Comparison of ENCODE assay signal across 19 cellular contexts in genomic region chr1:15954316-15954715, GRCh38. TPM values are rescaled to one million over a fixed set of nuclear protein-coding genes. Genes with fewer than 3 reads are reported as not detected.
A peak's percentile ranks its signal among the peaks of the same experiment; 100 is the strongest.
DNase-seq lines count a peak whose midpoint lies in the region; TF ChIP-seq lines count a peak whose summit lies in the region.
"Had no signal": no experiment of that assay in that cellular context is flagged by ENCODE, and none has a peak within 500 bp of the region (broad histone marks: within the 10 kb centered on the region; RNA-seq: fewer than 3 reads in every experiment).

No MANE protein-coding gene starts in this region.

- TF ChIP-seq EP300 in stomach (IDR thresholded peaks at IDR 0.05), result no peak

- intact Hi-C loops in activated CD4-positive, alpha-beta memory T cell treated with anti-CD3 and anti-CD28 coated beads for 36 hours (cut with micrococcal nuclease), result no loop called here
- intact Hi-C loops in activated T-helper 1 cell treated with anti-CD3 and anti-CD28 coated beads, Interleukin-12 subunit alpha, Interleukin-12 subunit beta, Interleukin-2, Interleukin-4 antibody, amounts not matched to agents 30 ng/mL and 10 ng/mL and 1 ng/mL, durations not matched to agents 14 hours and 24 hours and 36 hours (cut with micrococcal nuclease), result no loop called here
- intact Hi-C loops in stomach (cut with DNase I; ENCODE audit: low total_unique reads), result no loop called here

- H2AFZ ChIP-seq in fibroblast of lung (ENCODE audit: low read length), result no peak overlapping the region

- peak overlapping the region; percentile 57 for H3K27ac Mint-ChIP-seq in activated CD4-positive, alpha-beta memory T cell treated with anti-CD3 and anti-CD28 coated beads for 36 hours
- no peak overlapping the region for H3K27ac Mint-ChIP-seq in activated CD4-positive, alpha-beta memory T cell treated with anti-CD3 and anti-CD28 coated beads, Interleukin-2, amount 10 ng/mL, durations not matched to agents 7 days and 5 days
- H3K27ac Mint-ChIP-seq in activated T-helper 1 cell treated with anti-CD3 and anti-CD28 coated beads, Interleukin-12 subunit alpha, Interleukin-12 subunit beta, Interleukin-2, Interleukin-4 antibody, amounts not matched to agents 30 ng/mL and 10 ng/mL and 1 ng/mL, durations not matched to agents 14 hours and 24 hours and 36 hours, result peak overlapping the region; percentile 67

- H3K4me3 ChIP-seq in fibroblast of lung (replicated peaks in 1 of 4; ENCODE audit: control extremely low read depth in 1 of 4, insufficient read depth in 1 of 4, low read depth in 3 of 4, low read length in 4 of 4), result no peak overlapping the region
- H3K4me3 ChIP-seq in stomach, result no peak overlapping the region
- no peak overlapping the region for H3K4me3 ChIP-seq in BE2C (ENCODE audit: low read depth, low read length)
- H3K4me3 ChIP-seq: HAP-1, heart left ventricle, right atrium auricular region had no signal

- TF ChIP-seq CTCF in fibroblast of lung (conservative IDR thresholded peaks at IDR 0.05 in 1 of 2, IDR thresholded peaks at IDR 0.05 in 1 of 2; ENCODE audit: low read depth in 1 of 2, low read length in 2 of 2) (no peak), stomach (IDR thresholded peaks at IDR 0.05) (no peak), BE2C (IDR thresholded peaks at IDR 0.05; ENCODE audit: low read depth, low read length) (no peak)

- CTCF ChIA-PET in activated CD4-positive, alpha-beta memory T cell treated with anti-CD3 and anti-CD28 coated beads for 36 hours (lab: Charles Lee), result interaction anchor here (0.7 kb wide), 1 partner anchor 40 kb away, joined by 3 read pairs; no protein-coding TSS in a partner anchor
- CTCF ChIA-PET in activated CD4-positive, alpha-beta memory T cell treated with anti-CD3 and anti-CD28 coated beads, Interleukin-2, amount 10 ng/mL, durations not matched to agents 7 days and 5 days (lab: Charles Lee), result no interaction called here

- H3K9me3 Mint-ChIP-seq in activated CD4-positive, alpha-beta memory T cell treated with anti-CD3 and anti-CD28 coated beads for 36 hours, result no peaks in the 10 kb centered on the region
- no peaks in the 10 kb centered on the region for H3K9me3 Mint-ChIP-seq in activated CD4-positive, alpha-beta memory T cell treated with anti-CD3 and anti-CD28 coated beads, Interleukin-2, amount 10 ng/mL, durations not matched to agents 7 days and 5 days
- no peaks in the 10 kb centered on the region for H3K9me3 Mint-ChIP-seq in activated T-helper 1 cell treated with anti-CD3 and anti-CD28 coated beads, Interleukin-12 subunit alpha, Interleukin-12 subunit beta, Interleukin-2, Interleukin-4 antibody, amounts not matched to agents 30 ng/mL and 10 ng/mL and 1 ng/mL, durations not matched to agents 14 hours and 24 hours and 36 hours
- H3K9me3 Mint-ChIP-seq: nephron, T-cell had no signal

- peaks cover 87% of the 10 kb centered on the region for H3K4me1 Mint-ChIP-seq in activated CD4-positive, alpha-beta memory T cell treated with anti-CD3 and anti-CD28 coated beads for 36 hours (ENCODE audit: low read depth)
- H3K4me1 Mint-ChIP-seq in activated CD4-positive, alpha-beta memory T cell treated with anti-CD3 and anti-CD28 coated beads, Interleukin-2, amount 10 ng/mL, durations not matched to agents 7 days and 5 days, result peaks cover 74% of the 10 kb centered on the region
- H3K4me1 Mint-ChIP-seq in activated T-helper 1 cell treated with anti-CD3 and anti-CD28 coated beads, Interleukin-12 subunit alpha, Interleukin-12 subunit beta, Interleukin-2, Interleukin-4 antibody, amounts not matched to agents 30 ng/mL and 10 ng/mL and 1 ng/mL, durations not matched to agents 14 hours and 24 hours and 36 hours (ENCODE audit: low read depth), result peaks cover 96% of the 10 kb centered on the region

- DNase-seq in activated CD4-positive, alpha-beta memory T cell treated with anti-CD3 and anti-CD28 coated beads for 36 hours, result no peak
- no peak for DNase-seq in activated CD4-positive, alpha-beta memory T cell treated with anti-CD3 and anti-CD28 coated beads, Interleukin-2, amount 10 ng/mL, durations not matched to agents 7 days and 5 days
- DNase-seq in activated T-helper 1 cell treated with anti-CD3 and anti-CD28 coated beads, Interleukin-12 subunit alpha, Interleukin-12 subunit beta, Interleukin-2, Interleukin-4 antibody, amounts not matched to agents 30 ng/mL and 10 ng/mL and 1 ng/mL, durations not matched to agents 14 hours and 24 hours and 36 hours (ENCODE audit: low spot score), result no peak
- DNase-seq in fibroblast of lung (ENCODE audit: low read depth in 2 of 2) (no peak), stomach (no peak), ecto neural progenitor cell (ENCODE audit: low spot score) (no peak), BE2C (no peak), NCI-H1417 (lab: John Stamatoyannopoulos, UW) (no peak)
- DNase-seq: activated CD4-positive, alpha-beta T cell treated with anti-CD3 and anti-CD28 coated beads for 36 hours; heart left ventricle; left colon; NCI-H1930; NCI-H526 treated with DMSO at 0.1 percent for 48 hours; stimulated activated CD4-positive, alpha-beta T cell treated with anti-CD3 and anti-CD28 coated beads, Interleukin-2, amount 100 ng/mL, for 48 hours; T-cell had no signal

- H3K4me1 ChIP-seq in fibroblast of lung (ENCODE audit: control insufficient read depth, extremely low read depth, insufficient read depth, low read length), result peaks cover 64% of the 10 kb centered on the region
- peaks cover 46 to 89% (median 67%) of the 10 kb centered on the region in 4 donors for H3K4me1 ChIP-seq in stomach
- peaks cover 32% of the 10 kb centered on the region for H3K4me1 ChIP-seq in BE2C

- H3K9ac ChIP-seq in fibroblast of lung (ENCODE audit: insufficient read depth, low read length), result no peak overlapping the region

- POLR2A ChIA-PET in activated CD4-positive, alpha-beta memory T cell treated with anti-CD3 and anti-CD28 coated beads for 36 hours (lab: Charles Lee), result interaction anchor here (1.1 to 1.2 kb wide), 2 partner anchors 21 to 29 kb away, joined by 3 to 5 read pairs; no protein-coding TSS in a partner anchor
- POLR2A ChIA-PET in activated CD4-positive, alpha-beta memory T cell treated with anti-CD3 and anti-CD28 coated beads, Interleukin-2, amount 10 ng/mL, durations not matched to agents 7 days and 5 days (lab: Charles Lee), result interaction anchor here (0.8 kb wide), 1 partner anchor 12 kb away, joined by 3 read pairs; no protein-coding TSS in a partner anchor

- H3K27me3 ChIP-seq in fibroblast of lung (ENCODE audit: control insufficient read depth, insufficient read depth, low read length), result no peaks in the 10 kb centered on the region
- H3K27me3 ChIP-seq in stomach, result no peaks in the 10 kb centered on the region
- no peaks in the 10 kb centered on the region for H3K27me3 ChIP-seq in BE2C
- H3K27me3 ChIP-seq: heart left ventricle, right atrium auricular region had no signal

- no peaks in the 10 kb centered on the region for H3K27me3 Mint-ChIP-seq in activated CD4-positive, alpha-beta memory T cell treated with anti-CD3 and anti-CD28 coated beads for 36 hours
- no peaks in the 10 kb centered on the region for H3K27me3 Mint-ChIP-seq in activated CD4-positive, alpha-beta memory T cell treated with anti-CD3 and anti-CD28 coated beads, Interleukin-2, amount 10 ng/mL, durations not matched to agents 7 days and 5 days
- no peaks in the 10 kb centered on the region for H3K27me3 Mint-ChIP-seq in activated T-helper 1 cell treated with anti-CD3 and anti-CD28 coated beads, Interleukin-12 subunit alpha, Interleukin-12 subunit beta, Interleukin-2, Interleukin-4 antibody, amounts not matched to agents 30 ng/mL and 10 ng/mL and 1 ng/mL, durations not matched to agents 14 hours and 24 hours and 36 hours (ENCODE audit: insufficient read depth)
- H3K27me3 Mint-ChIP-seq: activated CD4-positive, alpha-beta T cell treated with anti-CD3 and anti-CD28 coated beads for 36 hours; T-cell had no signal

- no peak overlapping the region for H3K4me2 ChIP-seq in fibroblast of lung (ENCODE audit: extremely low read depth, insufficient read depth, low read length)

- H3K27ac ChIP-seq in fibroblast of lung (ENCODE audit: insufficient read depth, low read length) (peak overlapping the region; percentile 99), stomach (peak overlapping the region in 3 of 5 donors; percentile 9 to 61 (median 24))

- no peaks in the 10 kb centered on the region for H3K9me3 ChIP-seq in fibroblast of lung (ENCODE audit: control insufficient read depth, insufficient read depth, low read depth, low read length)
- no peaks in the 10 kb centered on the region for H3K9me3 ChIP-seq in stomach
- no peaks in the 10 kb centered on the region for H3K9me3 ChIP-seq in BE2C
- H3K9me3 ChIP-seq: HAP-1, heart left ventricle, right atrium auricular region had no signal

- H3K79me2 ChIP-seq in fibroblast of lung (ENCODE audit: control insufficient read depth, insufficient read depth, low read length), result peaks cover 65% of the 10 kb centered on the region

- peaks cover 9% of the 10 kb centered on the region for H3K36me3 Mint-ChIP-seq in activated CD4-positive, alpha-beta memory T cell treated with anti-CD3 and anti-CD28 coated beads for 36 hours
- peaks cover 20% of the 10 kb centered on the region for H3K36me3 Mint-ChIP-seq in activated CD4-positive, alpha-beta memory T cell treated with anti-CD3 and anti-CD28 coated beads, Interleukin-2, amount 10 ng/mL, durations not matched to agents 7 days and 5 days (ENCODE audit: low read depth)
- H3K36me3 Mint-ChIP-seq in activated T-helper 1 cell treated with anti-CD3 and anti-CD28 coated beads, Interleukin-12 subunit alpha, Interleukin-12 subunit beta, Interleukin-2, Interleukin-4 antibody, amounts not matched to agents 30 ng/mL and 10 ng/mL and 1 ng/mL, durations not matched to agents 14 hours and 24 hours and 36 hours (ENCODE audit: low read depth), result peaks cover 49% of the 10 kb centered on the region

- 76 to 92% (median 89%) methylated on average over 3 of the region's 3 CpGs for WGBS in stomach, 5 donors

- TF ChIP-seq POLR2A in stomach (IDR thresholded peaks at IDR 0.05), result no peak

- H3K36me3 ChIP-seq in fibroblast of lung (ENCODE audit: control insufficient read depth, insufficient read depth, low read length), result peaks cover 1% of the 10 kb centered on the region
- peaks cover 0 to 14% (median 7%) of the 10 kb centered on the region in 4 donors for H3K36me3 ChIP-seq in stomach
- H3K36me3 ChIP-seq in BE2C, result no peaks in the 10 kb centered on the region
- H3K36me3 ChIP-seq: HAP-1, right atrium auricular region had no signal

- no peak overlapping the region for H3K4me3 Mint-ChIP-seq in activated CD4-positive, alpha-beta memory T cell treated with anti-CD3 and anti-CD28 coated beads for 36 hours
- H3K4me3 Mint-ChIP-seq in activated CD4-positive, alpha-beta memory T cell treated with anti-CD3 and anti-CD28 coated beads, Interleukin-2, amount 10 ng/mL, durations not matched to agents 7 days and 5 days, result no peak overlapping the region
- no peak overlapping the region for H3K4me3 Mint-ChIP-seq in activated T-helper 1 cell treated with anti-CD3 and anti-CD28 coated beads, Interleukin-12 subunit alpha, Interleukin-12 subunit beta, Interleukin-2, Interleukin-4 antibody, amounts not matched to agents 30 ng/mL and 10 ng/mL and 1 ng/mL, durations not matched to agents 14 hours and 24 hours and 36 hours
- H3K4me3 Mint-ChIP-seq: activated CD4-positive, alpha-beta T cell treated with anti-CD3 and anti-CD28 coated beads for 36 hours; nephron; T-cell had no signal

- no peaks in the 10 kb centered on the region for H4K20me1 ChIP-seq in fibroblast of lung (ENCODE audit: control insufficient read depth, extremely low read depth, insufficient read depth, low read length)

RNA-seq across cellular contexts. Expression of gene ZBTB17, which starts 21.6 kb away (rescaled TPM):
- 10 to 100 TPM; 52.7 to 58.8 TPM for total RNA-seq in activated CD4-positive, alpha-beta memory T cell treated with anti-CD3 and anti-CD28 coated beads for 36 hours
- total RNA-seq in activated CD4-positive, alpha-beta memory T cell treated with anti-CD3 and anti-CD28 coated beads, Interleukin-2, amount 10 ng/mL, durations not matched to agents 7 days and 5 days, result 10 to 100 TPM; 43.8 to 48.0 TPM
- 62.6 and 68.8 TPM in 2 replicates for total RNA-seq in activated T-helper 1 cell treated with anti-CD3 and anti-CD28 coated beads, Interleukin-12 subunit alpha, Interleukin-12 subunit beta, Interleukin-2, Interleukin-4 antibody, amounts not matched to agents 30 ng/mL and 10 ng/mL and 1 ng/mL, durations not matched to agents 14 hours and 24 hours and 36 hours
- 46.0 and 54.3 TPM in 2 replicates for total RNA-seq in fibroblast of lung
- 12.6 and 20.4 TPM in 2 replicates for polyA plus RNA-seq in fibroblast of lung
- 15.0 and 24.3 TPM in 2 replicates for polyA plus RNA-seq in fibroblast of lung (2012)
- polyA minus RNA-seq in fibroblast of lung (ENCODE audit: low replicate concordance), result 34.1 and 76.0 TPM in 2 replicates
- 100 to 1,000 TPM in 1 of 5 donors, 10 to 100 TPM in 4; 13.0 to 136 (median 65.9) TPM for total RNA-seq in stomach
- 10 to 100 TPM; 40.7 to 46.3 (median 44.2) TPM for polyA plus RNA-seq in stomach
- polyA plus RNA-seq in BE2C (2012; ENCODE audit: insufficient read depth, insufficient read length, low read depth), result 73.4 TPM

RNA-seq across cellular contexts. Expression of gene SRARP, which starts 49.7 kb away (rescaled TPM):
- total RNA-seq in activated CD4-positive, alpha-beta memory T cell treated with anti-CD3 and anti-CD28 coated beads for 36 hours, result not detected
- not detected for total RNA-seq in activated CD4-positive, alpha-beta memory T cell treated with anti-CD3 and anti-CD28 coated beads, Interleukin-2, amount 10 ng/mL, durations not matched to agents 7 days and 5 days
- not detected in 2 replicates for total RNA-seq in activated T-helper 1 cell treated with anti-CD3 and anti-CD28 coated beads, Interleukin-12 subunit alpha, Interleukin-12 subunit beta, Interleukin-2, Interleukin-4 antibody, amounts not matched to agents 30 ng/mL and 10 ng/mL and 1 ng/mL, durations not matched to agents 14 hours and 24 hours and 36 hours
- total RNA-seq in fibroblast of lung, result not detected in 2 replicates
- polyA plus RNA-seq in fibroblast of lung, result not detected in 2 replicates
- not detected in 2 replicates for polyA plus RNA-seq in fibroblast of lung (2012)
- polyA minus RNA-seq in fibroblast of lung (ENCODE audit: low replicate concordance), result not detected in 2 replicates
- total RNA-seq in stomach, result not detected
- polyA plus RNA-seq in stomach, result under 1 TPM in 1 of 3 donors, not detected in 2; 0.75 TPM
- not detected for polyA plus RNA-seq in BE2C (2012; ENCODE audit: insufficient read depth, insufficient read length, low read depth)
- total RNA-seq: activated CD4-positive, alpha-beta T cell treated with anti-CD3 and anti-CD28 coated beads for 36 hours; left colon; LHCN-M2; T-cell had no signal
